8 cellular contexts compared by ENCODE assay signal in the genomic region with DNA sequence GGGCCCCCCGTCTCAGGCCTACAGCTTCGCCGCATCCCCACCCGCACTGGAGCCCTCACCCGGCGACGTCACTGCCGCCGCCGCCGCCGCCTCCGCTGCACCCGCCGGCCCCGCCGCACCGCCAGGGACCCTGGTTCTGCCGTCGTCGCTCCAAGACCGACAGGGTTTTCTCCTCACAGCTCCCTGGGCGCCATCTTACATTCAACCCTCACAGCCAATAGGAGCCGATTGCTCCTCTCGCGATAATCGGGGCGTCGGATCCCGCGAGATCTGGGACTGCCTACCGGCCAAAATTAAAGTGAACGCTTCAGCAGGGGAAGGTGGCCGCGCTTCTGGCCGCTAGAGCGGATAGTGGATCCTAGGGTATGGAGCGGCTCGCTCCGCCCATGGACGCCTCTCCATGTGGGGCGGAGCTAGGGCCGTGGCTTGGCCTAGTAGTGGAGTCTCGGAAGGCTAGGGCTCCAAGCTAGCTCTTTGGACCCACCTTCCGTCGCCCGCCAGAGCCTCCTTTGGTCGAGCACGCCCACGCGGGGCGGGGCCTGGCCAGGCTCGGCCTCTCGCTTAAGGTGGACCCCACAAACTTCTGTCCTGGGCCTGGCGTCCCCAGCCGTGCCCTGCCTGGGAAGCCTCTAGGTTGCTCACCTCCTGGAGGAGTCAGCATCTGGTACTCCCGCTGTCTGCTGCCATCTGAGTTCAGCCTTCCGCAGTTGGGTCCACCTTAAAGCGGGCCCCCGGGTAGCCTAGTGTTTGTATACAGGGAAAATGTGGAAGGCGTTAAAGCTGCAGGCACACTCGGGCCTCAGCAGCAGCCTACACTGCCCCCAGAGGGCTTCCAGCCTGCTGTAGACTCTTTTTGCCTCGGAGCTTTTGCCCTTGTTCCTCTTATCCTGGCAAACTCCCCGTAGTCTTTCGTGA. TPM values are rescaled to one million over a fixed set of nuclear protein-coding genes. Genes with fewer than 3 reads are reported as not detected.
DNase-seq lines count a peak whose midpoint lies in the region; ATAC-seq lines count a peak whose summit lies in the region.

A gene with protein sequence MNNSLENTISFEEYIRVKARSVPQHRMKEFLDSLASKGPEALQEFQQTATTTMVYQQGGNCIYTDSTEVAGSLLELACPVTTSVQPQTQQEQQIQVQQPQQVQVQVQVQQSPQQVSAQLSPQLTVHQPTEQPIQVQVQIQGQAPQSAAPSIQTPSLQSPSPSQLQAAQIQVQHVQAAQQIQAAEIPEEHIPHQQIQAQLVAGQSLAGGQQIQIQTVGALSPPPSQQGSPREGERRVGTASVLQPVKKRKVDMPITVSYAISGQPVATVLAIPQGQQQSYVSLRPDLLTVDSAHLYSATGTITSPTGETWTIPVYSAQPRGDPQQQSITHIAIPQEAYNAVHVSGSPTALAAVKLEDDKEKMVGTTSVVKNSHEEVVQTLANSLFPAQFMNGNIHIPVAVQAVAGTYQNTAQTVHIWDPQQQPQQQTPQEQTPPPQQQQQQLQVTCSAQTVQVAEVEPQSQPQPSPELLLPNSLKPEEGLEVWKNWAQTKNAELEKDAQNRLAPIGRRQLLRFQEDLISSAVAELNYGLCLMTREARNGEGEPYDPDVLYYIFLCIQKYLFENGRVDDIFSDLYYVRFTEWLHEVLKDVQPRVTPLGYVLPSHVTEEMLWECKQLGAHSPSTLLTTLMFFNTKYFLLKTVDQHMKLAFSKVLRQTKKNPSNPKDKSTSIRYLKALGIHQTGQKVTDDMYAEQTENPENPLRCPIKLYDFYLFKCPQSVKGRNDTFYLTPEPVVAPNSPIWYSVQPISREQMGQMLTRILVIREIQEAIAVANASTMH (minus strand): TSS at position 219 of the 915 bp plus-strand sequence. CDS start 17,054 bp downstream, outside the sequence.

- DNase-seq in COLO829 (ENCODE audit: low spot score) (peak; percentile 99), HS-5 (ENCODE audit: low read depth) (peak; percentile 93), NK-92 (lab: John Stamatoyannopoulos, UW; ENCODE audit: unreplicated experiment) (peak; percentile 82), lung microvascular endothelial cell (ENCODE audit: low read depth in 2 of 2) (peak; percentile 98)
- peak; percentile 87 to 89 for DNase-seq in activated CD8-positive, alpha-beta memory T cell treated with anti-CD3 and anti-CD28 coated beads for 1 hour (ENCODE audit: extremely low read depth in 1 of 2, low read depth in 1 of 2)
- peak; percentile 97 for DNase-seq in effector CD4-positive, alpha-beta T cell
- peak; percentile 94 to 96 (median 94) for DNase-seq in stimulated activated CD4-positive, alpha-beta T cell treated with anti-CD3 and anti-CD28 coated beads, TNF-alpha, amount 100 ng/mL, for 48 hours (ENCODE audit: low read depth in 3 of 3)

- peak; percentile 66 for ATAC-seq in GM19468 (IDR thresholded peaks at IDR 0.05; ENCODE audit: extremely low read depth, unreplicated experiment)

RNA-seq across cellular contexts. Expression of the gene that starts here (rescaled TPM):
- 52.3 and 56.0 TPM in 2 replicates for total RNA-seq in lung microvascular endothelial cell

Comparison
In these comparisons a context has a peak if more than half of its experiments do, and no peak if none do; other contexts are left out.
1. Peak in every context shown above with its lines: DNase-seq and ATAC-seq.